ENCODE assay signal across 10 cellular contexts in genomic region chr20:48683467-48684175, GRCh38.
DNase-seq lines count a peak whose midpoint lies in the region; TF ChIP-seq lines count a peak whose summit lies in the region.
"Had no signal": no experiment of that assay in that cellular context is flagged by ENCODE, and none has a peak within 500 bp of the region (broad histone marks: within the 10 kb centered on the region; RNA-seq: fewer than 3 reads in every experiment).

No MANE protein-coding gene starts in this region.

- H3K27ac ChIP-seq in ascending aorta (peak overlapping the region; percentile 61 to 77), tibial artery (peak overlapping the region; percentile 70 to 72)

- H3K36me3 ChIP-seq in ascending aorta (peaks cover 15 to 24% of the 10 kb centered on the region in 2 donors), tibial artery (peaks cover 5 to 13% (median 12%) of the 10 kb centered on the region in 3 donors)

- peak overlapping the region; percentile 34 for H3K27ac Mint-ChIP-seq in activated CD4-positive, alpha-beta T cell treated with anti-CD3 and anti-CD28 coated beads, Interleukin-2, amount 10 ng/mL, durations not matched to agents 24 days and 14 days
- H3K27ac Mint-ChIP-seq in mesothelial cell of epicardium, result peak overlapping the region; percentile 72

- TF ChIP-seq CTCF in ascending aorta (IDR thresholded peaks at IDR 0.05), result no peak
- TF ChIP-seq CTCF in mesothelial cell of epicardium (IDR thresholded peaks at IDR 0.05; ENCODE audit: unreplicated experiment), result no peak
- TF ChIP-seq CTCF in tibial artery (IDR thresholded peaks at IDR 0.05), result no peak
- no peak for TF ChIP-seq CTCF in GM20000 (IDR thresholded peaks at IDR 0.05; ENCODE audit: extremely low read depth, missing control alignments)

- H3K36me3 Mint-ChIP-seq in activated CD4-positive, alpha-beta T cell treated with anti-CD3 and anti-CD28 coated beads, Interleukin-2, amount 10 ng/mL, durations not matched to agents 24 days and 14 days (ENCODE audit: low read depth), result peaks cover 32% of the 10 kb centered on the region
- no peaks in the 10 kb centered on the region for H3K36me3 Mint-ChIP-seq in mesothelial cell of epicardium

- H3K4me1 ChIP-seq in ascending aorta (peaks cover 24 to 47% of the 10 kb centered on the region in 2 donors), tibial artery (peaks cover 7 to 68% (median 61%) of the 10 kb centered on the region in 4 donors)

- intact Hi-C loops in activated CD4-positive, alpha-beta T cell treated with anti-CD3 and anti-CD28 coated beads, Interleukin-2, amount 10 ng/mL, durations not matched to agents 24 days and 14 days (cut with micrococcal nuclease), result no loop called here
- intact Hi-C loops in ascending aorta (cut with DNase I) (loop anchor here (2.0 to 5.0 kb wide), 4 partner anchors 13 to 124 kb away; no protein-coding TSS in a partner anchor), tibial artery (cut with DNase I; ENCODE audit: low total_unique reads) (no loop called here)

- H3K4me3 ChIP-seq in ascending aorta (no peak overlapping the region), tibial artery (no peak overlapping the region)

- H3K4me1 Mint-ChIP-seq in activated CD4-positive, alpha-beta T cell treated with anti-CD3 and anti-CD28 coated beads, Interleukin-2, amount 10 ng/mL, durations not matched to agents 24 days and 14 days, result peaks cover 19% of the 10 kb centered on the region
- peaks cover 20% of the 10 kb centered on the region for H3K4me1 Mint-ChIP-seq in mesothelial cell of epicardium

- no peaks in the 10 kb centered on the region for H3K9me3 Mint-ChIP-seq in activated CD4-positive, alpha-beta T cell treated with anti-CD3 and anti-CD28 coated beads, Interleukin-2, amount 10 ng/mL, durations not matched to agents 24 days and 14 days
- H3K9me3 Mint-ChIP-seq in mesothelial cell of epicardium, result no peaks in the 10 kb centered on the region
- H3K9me3 Mint-ChIP-seq: activated T-cell treated with anti-CD3 and anti-CD28 coated beads, Interleukin-2, amount 50 U/mL, for 4 hours had no signal

- H3K27me3 ChIP-seq in ascending aorta (no peaks in the 10 kb centered on the region), tibial artery (no peaks in the 10 kb centered on the region)

- H3K4me3 Mint-ChIP-seq in activated CD4-positive, alpha-beta T cell treated with anti-CD3 and anti-CD28 coated beads, Interleukin-2, amount 10 ng/mL, durations not matched to agents 24 days and 14 days, result no peak overlapping the region
- no peak overlapping the region for H3K4me3 Mint-ChIP-seq in mesothelial cell of epicardium
- H3K4me3 Mint-ChIP-seq: activated T-cell treated with anti-CD3 and anti-CD28 coated beads, Interleukin-2, amount 50 U/mL, for 4 hours had no signal

- H3K9me3 ChIP-seq in ascending aorta (no peaks in the 10 kb centered on the region), tibial artery (no peaks in the 10 kb centered on the region)

- H3K27me3 Mint-ChIP-seq in activated CD4-positive, alpha-beta T cell treated with anti-CD3 and anti-CD28 coated beads, Interleukin-2, amount 10 ng/mL, durations not matched to agents 24 days and 14 days, result no peaks in the 10 kb centered on the region
- H3K27me3 Mint-ChIP-seq in mesothelial cell of epicardium (ENCODE audit: low read depth), result no peaks in the 10 kb centered on the region

- DNase-seq in activated CD4-positive, alpha-beta T cell treated with anti-CD3 and anti-CD28 coated beads, Interleukin-2, amount 10 ng/mL, durations not matched to agents 24 days and 14 days, result no peak
- no peak for DNase-seq in activated CD4-positive, alpha-beta T cell treated with anti-CD3 and anti-CD28 coated beads for 1 hour
- DNase-seq in ascending aorta (ENCODE audit: low spot score in 2 of 2) (no peak), mesothelial cell of epicardium (ENCODE audit: low spot score in 2 of 2, unreplicated experiment in 2 of 2) (no peak), tibial artery (no peak), GM20000 (ENCODE audit: low spot score) (no peak), NCI-H1105 (lab: John Stamatoyannopoulos, UW) (no peak)
- no peak for DNase-seq in stimulated activated CD4-positive, alpha-beta T cell treated with anti-CD3 and anti-CD28 coated beads, Interleukin-12 subunit alpha, Interleukin-12 subunit beta, amount 100 ng/mL, for 4 hours
- DNase-seq: activated T-cell treated with anti-CD3 and anti-CD28 coated beads, Interleukin-2, amount 50 U/mL, for 4 hours; kidney glomerular epithelial cell had no signal
